14 cellular contexts compared by ENCODE assay signal in genomic region chr20:48719598-48720255, GRCh38.
DNase-seq lines count a peak whose midpoint lies in the region; ATAC-seq and TF ChIP-seq lines count a peak whose summit lies in the region.
"Had no signal": no experiment of that assay in that cellular context is flagged by ENCODE, and none has a peak within 500 bp of the region (broad histone marks: within the 10 kb centered on the region; RNA-seq: fewer than 3 reads in every experiment).

No MANE protein-coding gene starts in this region.

- no peaks in the 10 kb centered on the region for H3K9me3 Mint-ChIP-seq in stimulated activated naive CD8-positive, alpha-beta T cell treated with anti-CD3 and anti-CD28 coated beads, Interleukin-15, Interleukin-2, amounts not matched to agents 100 ng/mL and 50 ng/mL, for 24 hours
- no peaks in the 10 kb centered on the region for H3K9me3 Mint-ChIP-seq in activated naive CD8-positive, alpha-beta T cell (ENCODE audit: low read depth)
- H3K9me3 Mint-ChIP-seq in memory B cell, result no peaks in the 10 kb centered on the region
- H3K9me3 Mint-ChIP-seq: WTC11 had no signal

- peak overlapping the region; percentile 67 for H3K4me3 Mint-ChIP-seq in stimulated activated naive CD8-positive, alpha-beta T cell treated with anti-CD3 and anti-CD28 coated beads, Interleukin-15, Interleukin-2, amounts not matched to agents 100 ng/mL and 50 ng/mL, for 24 hours
- H3K4me3 Mint-ChIP-seq in activated naive CD8-positive, alpha-beta T cell, result peak overlapping the region; percentile 61
- peak overlapping the region; percentile 48 for H3K4me3 Mint-ChIP-seq in memory B cell
- H3K4me3 Mint-ChIP-seq: WTC11 had no signal

- no peaks in the 10 kb centered on the region for H3K27me3 Mint-ChIP-seq in stimulated activated naive CD8-positive, alpha-beta T cell treated with anti-CD3 and anti-CD28 coated beads, Interleukin-15, Interleukin-2, amounts not matched to agents 100 ng/mL and 50 ng/mL, for 24 hours
- H3K27me3 Mint-ChIP-seq in activated naive CD8-positive, alpha-beta T cell, result no peaks in the 10 kb centered on the region
- no peaks in the 10 kb centered on the region for H3K27me3 Mint-ChIP-seq in memory B cell

- H3K36me3 Mint-ChIP-seq in stimulated activated naive CD8-positive, alpha-beta T cell treated with anti-CD3 and anti-CD28 coated beads, Interleukin-15, Interleukin-2, amounts not matched to agents 100 ng/mL and 50 ng/mL, for 24 hours (ENCODE audit: low read depth), result peaks cover 75% of the 10 kb centered on the region
- peaks cover 4% of the 10 kb centered on the region for H3K36me3 Mint-ChIP-seq in activated naive CD8-positive, alpha-beta T cell
- peaks cover 15% of the 10 kb centered on the region for H3K36me3 Mint-ChIP-seq in memory B cell
- H3K36me3 Mint-ChIP-seq: WTC11 had no signal

- TF ChIP-seq CTCF in omental fat pad (IDR thresholded peaks at IDR 0.05), result no peak

- DNase-seq in stimulated activated naive CD8-positive, alpha-beta T cell treated with anti-CD3 and anti-CD28 coated beads, Interleukin-15, Interleukin-2, amounts not matched to agents 100 U/mL and 50 U/mL, for 24 hours, result no peak
- no peak for DNase-seq in memory B cell (ENCODE audit: low spot score in 2 of 2)
- no peak for DNase-seq in omental fat pad (ENCODE audit: low spot score)
- DNase-seq: brain microvascular endothelial cell; effector CD4-positive, alpha-beta T cell; NCI-H1930; NCI-H524 had no signal

- peak overlapping the region; percentile 82 for H3K27ac Mint-ChIP-seq in stimulated activated naive CD8-positive, alpha-beta T cell treated with anti-CD3 and anti-CD28 coated beads, Interleukin-15, Interleukin-2, amounts not matched to agents 100 ng/mL and 50 ng/mL, for 24 hours
- H3K27ac Mint-ChIP-seq in activated naive CD8-positive, alpha-beta T cell, result peak overlapping the region; percentile 87
- peak overlapping the region; percentile 89 for H3K27ac Mint-ChIP-seq in memory B cell
- H3K27ac Mint-ChIP-seq: WTC11 had no signal

- peaks cover 100% of the 10 kb centered on the region for H3K4me1 Mint-ChIP-seq in stimulated activated naive CD8-positive, alpha-beta T cell treated with anti-CD3 and anti-CD28 coated beads, Interleukin-15, Interleukin-2, amounts not matched to agents 100 ng/mL and 50 ng/mL, for 24 hours (ENCODE audit: low read depth)
- H3K4me1 Mint-ChIP-seq in activated naive CD8-positive, alpha-beta T cell (ENCODE audit: low read depth), result peaks cover 88% of the 10 kb centered on the region
- peaks cover 81% of the 10 kb centered on the region for H3K4me1 Mint-ChIP-seq in memory B cell

- ATAC-seq in stimulated activated naive CD8-positive, alpha-beta T cell treated with anti-CD3 and anti-CD28 coated beads, Interleukin-15, Interleukin-2, amounts not matched to agents 100 U/mL and 50 U/mL, for 24 hours, result no peak
- ATAC-seq in memory B cell (ENCODE audit: low read depth) (no peak), omental fat pad (ENCODE audit: low FRiP score) (no peak), GM18909 (IDR thresholded peaks at IDR 0.05; ENCODE audit: poor library complexity, unreplicated experiment) (no peak), GM18873 (IDR thresholded peaks at IDR 0.05; ENCODE audit: low FRiP score, unreplicated experiment) (no peak), GM21367 (IDR thresholded peaks at IDR 0.05; ENCODE audit: unreplicated experiment) (no peak)
- ATAC-seq: Panc1, WTC11 had no signal
